20 cellular contexts compared by ENCODE assay signal in genomic region chr1:113197662-113198330, GRCh38.
"Had no signal": no experiment of that assay in that cellular context is flagged by ENCODE, and none has a peak within 500 bp of the region (broad histone marks: within the 10 kb centered on the region; RNA-seq: fewer than 3 reads in every experiment).

No MANE protein-coding gene starts in this region.

- H3K27me3 ChIP-seq: ascending aorta, transverse colon had no signal

- H3K27ac Mint-ChIP-seq: activated CD8-positive, alpha-beta T cell treated with anti-CD3 and anti-CD28 coated beads for 36 hours; activated naive CD4-positive, alpha-beta T cell treated with anti-CD3 and anti-CD28 coated beads for 36 hours; activated T-helper 2 cell treated with anti-CD3 and anti-CD28 coated beads, Interferon-gamma antibody, Interleukin-2, Interleukin-4, amounts not matched to agents 10 μg/mL and 5 μg/mL and 100 μg/mL, durations not matched to agents 14 hours and 24 hours and 36 hours; immature natural killer cell; naive B cell; T-helper 2 cell treated with Interferon-gamma antibody and Interleukin-4, amounts not matched to agents 5 μg/mL and 100 μg/mL, for 36 hours had no signal

- H3K4me1 Mint-ChIP-seq: central memory CD8-positive, alpha-beta T cell; immature natural killer cell had no signal

- DNase-seq: activated CD4-positive, alpha-beta T cell treated with anti-CD3 and anti-CD28 coated beads for 48 hours; activated CD4-positive, CD25-positive, alpha-beta regulatory T cell; activated CD8-positive, alpha-beta T cell treated with anti-CD3 and anti-CD28 coated beads for 36 hours; activated naive CD4-positive, alpha-beta T cell treated with anti-CD3 and anti-CD28 coated beads for 36 hours; activated T-cell treated with anti-CD3 and anti-CD28 coated beads, Interleukin-2, amount 50 U/mL, for 1 hour; immature natural killer cell; left ventricle myocardium superior; mucosa of descending colon; naive B cell; psoas muscle; right cardiac atrium; stimulated activated CD4-positive, alpha-beta T cell treated with anti-CD3 and anti-CD28 coated beads, Interleukin-2, amount 100 ng/mL, for 24 hours; stimulated activated naive CD8-positive, alpha-beta T cell treated with anti-CD3 and anti-CD28 coated beads, Interleukin-15, Interleukin-2, amounts not matched to agents 100 U/mL and 50 U/mL, for 24 hours; substantia nigra; transverse colon had no signal

- H3K4me1 ChIP-seq: ascending aorta, psoas muscle had no signal

- H3K27me3 Mint-ChIP-seq: activated CD8-positive, alpha-beta T cell treated with anti-CD3 and anti-CD28 coated beads for 36 hours had no signal

- H3K36me3 Mint-ChIP-seq: immature natural killer cell had no signal

- H3K36me3 ChIP-seq: ascending aorta, transverse colon had no signal

- H3K4me3 ChIP-seq: ascending aorta, coronary artery, mucosa of descending colon, psoas muscle, transverse colon had no signal

- H3K27ac ChIP-seq: ascending aorta, coronary artery, psoas muscle, transverse colon had no signal

- ATAC-seq: activated CD8-positive, alpha-beta T cell treated with anti-CD3 and anti-CD28 coated beads for 36 hours; left ventricle myocardium superior; mucosa of descending colon; psoas muscle; right cardiac atrium; stimulated activated naive CD8-positive, alpha-beta T cell treated with anti-CD3 and anti-CD28 coated beads, Interleukin-15, Interleukin-2, amounts not matched to agents 100 U/mL and 50 U/mL, for 24 hours had no signal

- H3K9me3 ChIP-seq: ascending aorta, mucosa of descending colon, psoas muscle, transverse colon had no signal

- H3K4me3 Mint-ChIP-seq: activated CD8-positive, alpha-beta T cell treated with anti-CD3 and anti-CD28 coated beads for 36 hours; activated naive CD4-positive, alpha-beta T cell treated with anti-CD3 and anti-CD28 coated beads for 36 hours; central memory CD8-positive, alpha-beta T cell; immature natural killer cell; naive B cell; T-helper 2 cell treated with Interferon-gamma antibody and Interleukin-4, amounts not matched to agents 5 μg/mL and 100 μg/mL, for 36 hours had no signal
